1 cellular context compared by ENCODE assay signal in the genomic region with DNA sequence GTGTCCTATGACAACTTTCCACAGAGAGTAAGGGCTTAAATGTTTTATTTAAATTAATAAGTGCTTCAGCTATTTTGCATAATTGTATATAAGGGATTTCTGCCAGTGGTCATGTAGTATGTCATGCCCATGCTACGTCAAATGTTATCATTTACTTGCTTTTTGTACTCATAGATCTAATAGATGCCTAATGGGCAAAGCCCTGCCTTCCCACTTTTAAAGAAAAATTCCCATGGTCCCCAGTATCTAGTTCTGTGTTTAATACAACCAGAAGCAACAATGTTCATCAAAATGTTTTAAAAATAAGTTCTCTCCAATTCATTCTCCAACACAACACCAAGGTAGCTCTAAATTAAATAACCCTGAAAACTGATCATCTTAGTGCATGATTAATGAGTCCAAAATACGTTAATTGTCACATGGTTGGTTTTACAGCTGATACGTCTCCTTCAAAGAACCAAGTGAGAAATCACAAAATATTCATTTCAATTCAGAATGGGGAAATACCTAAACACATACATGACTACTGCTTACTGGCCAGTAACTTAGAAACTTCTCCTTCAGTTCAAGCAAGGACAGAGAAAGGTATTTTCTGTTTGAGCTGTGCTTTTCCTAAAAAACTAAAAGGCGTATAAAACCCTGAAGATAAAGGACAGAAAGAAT.
TF ChIP-seq lines count a peak whose summit lies in the region.

No MANE protein-coding gene starts in this region.

TF ChIP-seq in HepG2, 621 proteins besides CTCF, POLR2A, EP300 and RAD21:
- TF ChIP-seq KDM2A (CRISPR knock-in tag; IDR thresholded peaks at IDR 0.05; ENCODE audit: borderline replicate concordance, low read depth), result no peak
- TF ChIP-seq RBM22 (optimal IDR thresholded peaks at IDR 0.05; ENCODE audit: low read length), result peak; percentile 60
